Comparison of ENCODE assay signal across 22 cellular contexts in the genomic region with DNA sequence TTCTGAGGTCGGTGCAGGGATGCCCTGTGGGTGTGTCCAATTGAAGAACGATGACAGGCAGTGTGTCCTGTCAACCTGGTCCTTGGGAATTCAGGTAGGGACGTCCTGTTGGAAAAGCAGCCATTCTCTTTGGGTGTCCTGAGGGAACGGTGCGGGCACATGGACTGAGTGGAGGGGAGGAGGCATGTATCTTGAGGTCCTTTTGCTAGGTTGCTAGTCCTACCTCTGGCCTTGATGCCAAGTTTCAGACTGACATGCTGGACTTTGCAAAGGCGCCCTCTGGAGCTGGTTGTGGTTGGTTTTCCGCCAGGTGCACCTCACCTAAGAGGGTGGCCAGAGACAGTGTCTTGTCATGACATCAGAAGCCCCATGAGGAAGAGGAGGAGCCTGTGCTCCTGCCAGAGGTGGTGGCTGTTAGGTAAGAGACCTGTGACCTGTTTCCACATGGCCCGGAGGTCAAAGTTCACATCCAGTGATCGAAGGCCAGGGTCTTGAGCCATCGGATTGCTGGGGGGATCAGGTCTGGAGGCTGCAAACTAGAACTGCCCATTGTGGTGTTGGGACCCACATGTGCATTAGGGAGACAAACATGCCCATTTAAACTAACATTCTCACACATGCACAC.
DNase-seq lines count a peak whose midpoint lies in the region; ATAC-seq, FAIRE-seq and TF ChIP-seq lines count a peak whose summit lies in the region.
"Had no signal": no experiment of that assay in that cellular context is flagged by ENCODE, and none has a peak within 500 bp of the region (broad histone marks: within the 10 kb centered on the region; RNA-seq: fewer than 3 reads in every experiment).

No MANE protein-coding gene starts in this region.

- no peak overlapping the region for H3K4me2 ChIP-seq in BLaER1 treated with 17β-estradiol and CSF1 and Interleukin-3, amounts not matched to agents 10 nM and 100 nM
- no peak overlapping the region for H3K4me2 ChIP-seq in HepG2 (ENCODE audit: low read depth, low read length)

- H3K36me3 Mint-ChIP-seq in progenitor cell of endocrine pancreas (ENCODE audit: insufficient read depth): peaks cover 99% of the 10 kb centered on the region

- TF ChIP-seq CTCF in RWPE2 (IDR thresholded peaks at IDR 0.05; ENCODE audit: poor library complexity, severe bottlenecking) (no peak), HepG2 (CRISPR knock-in tag; IDR thresholded peaks at IDR 0.05) (no peak), progenitor cell of endocrine pancreas (IDR thresholded peaks at IDR 0.05; ENCODE audit: unreplicated experiment) (no peak)

- H4K20me1 ChIP-seq in BLaER1 treated with 17β-estradiol and CSF1 and Interleukin-3, amounts not matched to agents 10 nM and 100 nM: no peaks in the 10 kb centered on the region
- H4K20me1 ChIP-seq in HepG2 (ENCODE audit: insufficient read depth, low read length): no peaks in the 10 kb centered on the region; the same call in 1 of the 2 replicates

- TF ChIP-seq RAD21 in HepG2 (CRISPR knock-in tag; IDR thresholded peaks at IDR 0.05): no peak

- H2AFZ ChIP-seq in HepG2 (ENCODE audit: low read length): no peak overlapping the region

- no peaks in the 10 kb centered on the region for H3K4me1 Mint-ChIP-seq in progenitor cell of endocrine pancreas (ENCODE audit: low read depth)

- in situ Hi-C loops in HepG2 (cut with HindIII; ENCODE audit: extremely low pct_ligation_motif_present, low pct_unique_long_range_greater_than_20kb): no loop called here

- ATAC-seq in RWPE2 (ENCODE audit: low read depth) (no peak), HepG2 (no peak), HG03432 (IDR thresholded peaks at IDR 0.05; ENCODE audit: unreplicated experiment) (no peak), SK-N-SH treated with all-trans-retinoic acid at 6 μM for 48 hours (no peak), HG03571 (IDR thresholded peaks at IDR 0.05; ENCODE audit: unreplicated experiment) (no peak)
- ATAC-seq: stimulated activated naive CD8-positive, alpha-beta T cell treated with anti-CD3 and anti-CD28 coated beads, Interleukin-15, Interleukin-2, amounts not matched to agents 100 U/mL and 50 U/mL, for 24 hours had no signal

- peak overlapping the region; percentile 3 for H3K4me3 Mint-ChIP-seq in progenitor cell of endocrine pancreas (ENCODE audit: low read depth)
- H3K4me3 Mint-ChIP-seq: CD4-positive, alpha-beta T cell had no signal

- H3K27me3 ChIP-seq in BLaER1 treated with 17β-estradiol and CSF1 and Interleukin-3, amounts not matched to agents 10 nM and 100 nM: no peaks in the 10 kb centered on the region
- H3K27me3 ChIP-seq in RWPE2 (ENCODE audit: insufficient read depth, poor library complexity, severe bottlenecking): no peaks in the 10 kb centered on the region
- no peaks in the 10 kb centered on the region for H3K27me3 ChIP-seq in HepG2 (ENCODE audit: control insufficient read depth in 1 of 2, insufficient read depth in 2 of 2, low read length in 2 of 2)
- H3K27me3 ChIP-seq: upper lobe of left lung had no signal

- H3K27me3 Mint-ChIP-seq in progenitor cell of endocrine pancreas: no peaks in the 10 kb centered on the region
- H3K27me3 Mint-ChIP-seq: CD4-positive, alpha-beta T cell had no signal

- 77% methylated on average over 7 of the region's 10 CpGs for WGBS in HepG2 (ENCODE audit: low lambda C conversion rate)

- H3K9me3 Mint-ChIP-seq in progenitor cell of endocrine pancreas (ENCODE audit: low read depth): peaks cover 79% of the 10 kb centered on the region

- BruUV-seq in HepG2 (replicated peaks; lab: Mats Ljungman, UMichigan): no TSS peak

- H3K4me3 ChIP-seq in BLaER1 treated with 17β-estradiol and CSF1 and Interleukin-3, amounts not matched to agents 10 nM and 100 nM: peak overlapping the region in 8 of 10 experiments; percentile 26 to 55 (median 32); a peak in 12 of 20 replicates
- H3K4me3 ChIP-seq in RWPE2 (ENCODE audit: severe bottlenecking) (no peak overlapping the region), HepG2 (replicated peaks in 1 of 3; ENCODE audit: insufficient read depth in 1 of 3, low read depth in 2 of 3, low read length in 3 of 3) (no peak overlapping the region)
- H3K4me3 ChIP-seq: upper lobe of left lung had no signal

- DNase-seq in RWPE2 (ENCODE audit: low spot score): peak; percentile 49
- DNase-seq in HepG2 (ENCODE audit: low spot score): no peak
- no peak for DNase-seq in progenitor cell of endocrine pancreas (ENCODE audit: low spot score, unreplicated experiment)
- DNase-seq: activated CD4-positive, alpha-beta T cell treated with anti-CD3 and anti-CD28 coated beads, Interleukin-2, amount 50 U/mL, for 1 hour; activated naive CD4-positive, alpha-beta T cell; activated T-cell treated with anti-CD3 and anti-CD28 coated beads for 4 hours; amygdala; dermis blood vessel endothelial cell; GDM1; NCI-H146; NCI-H524 treated with DMSO at 0.1 percent for 48 hours; stimulated activated CD4-positive, alpha-beta T cell treated with anti-CD3 and anti-CD28 coated beads, Interleukin-4, amount 100 ng/mL, for 24 hours; stimulated activated naive CD8-positive, alpha-beta T cell treated with anti-CD3 and anti-CD28 coated beads, Interleukin-15, Interleukin-2, amounts not matched to agents 100 U/mL and 50 U/mL, for 24 hours; WERI-Rb-1 had no signal

- POLR2A ChIA-PET in HepG2 (lab: Yijun Ruan, JAX): no interaction called here

- CTCF ChIA-PET in HepG2 (lab: Yijun Ruan, JAX; ENCODE audit: low intra/inter-chr PET ratio, low total read pairs): no interaction called here

- H3K4me1 ChIP-seq in BLaER1 treated with 17β-estradiol and CSF1 and Interleukin-3, amounts not matched to agents 10 nM and 100 nM: no peaks in the 10 kb centered on the region
- H3K4me1 ChIP-seq in RWPE2 (ENCODE audit: insufficient read depth, poor library complexity, severe bottlenecking) (no peaks in the 10 kb centered on the region), HepG2 (ENCODE audit: insufficient read depth, low read length) (no peaks in the 10 kb centered on the region)
- H3K4me1 ChIP-seq: upper lobe of left lung had no signal

- H3K27ac ChIP-seq in BLaER1 treated with 17β-estradiol and CSF1 and Interleukin-3, amounts not matched to agents 10 nM and 100 nM: no peak overlapping the region
- H3K27ac ChIP-seq in RWPE2 (ENCODE audit: poor library complexity, severe bottlenecking) (no peak overlapping the region), HepG2 (ENCODE audit: extremely low read length, insufficient read depth, low read length) (no peak overlapping the region)
- H3K27ac ChIP-seq: upper lobe of left lung, WERI-Rb-1 had no signal

- H3K79me2 ChIP-seq in HepG2 (ENCODE audit: insufficient read depth, low read length): no peaks in the 10 kb centered on the region

- peaks cover 100% of the 10 kb centered on the region in 11 experiments for H3K9me3 ChIP-seq in BLaER1 treated with 17β-estradiol and CSF1 and Interleukin-3, amounts not matched to agents 10 nM and 100 nM (replicated peaks in 1 of 11)
- H3K9me3 ChIP-seq in RWPE2 (ENCODE audit: severe bottlenecking) (peaks cover 83% of the 10 kb centered on the region), HepG2 (ENCODE audit: low read length) (peaks cover 100% of the 10 kb centered on the region)

- no peak for TF ChIP-seq POLR2A in HepG2 (IDR thresholded peaks at IDR 0.05; ENCODE audit: insufficient read depth in 1 of 2, low read depth in 2 of 2, low read length in 2 of 2)

- no peak for FAIRE-seq in HepG2 (lab: Jason Lieb, UNC)
- FAIRE-seq: H54, RCC 7860 had no signal

- H3K9ac ChIP-seq in BLaER1 treated with 17β-estradiol and CSF1 and Interleukin-3, amounts not matched to agents 10 nM and 100 nM: no peak overlapping the region
- no peak overlapping the region for H3K9ac ChIP-seq in HepG2 (ENCODE audit: insufficient read depth, low read depth, low read length)

- peaks cover 100% of the 10 kb centered on the region in 11 experiments for H3K36me3 ChIP-seq in BLaER1 treated with 17β-estradiol and CSF1 and Interleukin-3, amounts not matched to agents 10 nM and 100 nM
- peaks cover 97% of the 10 kb centered on the region for H3K36me3 ChIP-seq in RWPE2 (ENCODE audit: low read depth)
- H3K36me3 ChIP-seq in HepG2 (replicated peaks in 1 of 2; ENCODE audit: control insufficient read depth in 1 of 2, insufficient read depth in 2 of 2, low read length in 2 of 2): peaks cover 48 to 99% of the 10 kb centered on the region in 2 experiments

- TF ChIP-seq EP300 in HepG2 (IDR thresholded peaks at IDR 0.05; ENCODE audit: low read depth in 2 of 2, low read length in 2 of 2) (no peak), HepG2 (CRISPR knock-in tag; IDR thresholded peaks at IDR 0.05; ENCODE audit: borderline replicate concordance) (no peak)

- intact Hi-C loops in HepG2 (cut with micrococcal nuclease; ENCODE audit: unreplicated experiment): no loop called here

- H3K27ac Mint-ChIP-seq in progenitor cell of endocrine pancreas: peak overlapping the region; percentile 63
- H3K27ac Mint-ChIP-seq: CD4-positive, alpha-beta T cell had no signal

TF ChIP-seq in HepG2, 621 proteins besides CTCF, POLR2A, EP300 and RAD21:
- TF ChIP-seq, protein P1, sequence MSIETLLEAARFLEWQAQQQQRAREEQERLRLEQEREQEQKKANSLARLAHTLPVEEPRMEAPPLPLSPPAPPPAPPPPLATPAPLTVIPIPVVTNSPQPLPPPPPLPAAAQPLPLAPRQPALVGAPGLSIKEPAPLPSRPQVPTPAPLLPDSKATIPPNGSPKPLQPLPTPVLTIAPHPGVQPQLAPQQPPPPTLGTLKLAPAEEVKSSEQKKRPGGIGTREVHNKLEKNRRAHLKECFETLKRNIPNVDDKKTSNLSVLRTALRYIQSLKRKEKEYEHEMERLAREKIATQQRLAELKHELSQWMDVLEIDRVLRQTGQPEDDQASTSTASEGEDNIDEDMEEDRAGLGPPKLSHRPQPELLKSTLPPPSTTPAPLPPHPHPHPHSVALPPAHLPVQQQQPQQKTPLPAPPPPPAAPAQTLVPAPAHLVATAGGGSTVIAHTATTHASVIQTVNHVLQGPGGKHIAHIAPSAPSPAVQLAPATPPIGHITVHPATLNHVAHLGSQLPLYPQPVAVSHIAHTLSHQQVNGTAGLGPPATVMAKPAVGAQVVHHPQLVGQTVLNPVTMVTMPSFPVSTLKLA (IDR thresholded peaks at IDR 0.05): 0 out of 2 replicates have a peak, but pooled peaks have one; percentile 6
- no peak for TF ChIP-seq ZNF674 (CRISPR knock-in tag; IDR thresholded peaks at IDR 0.05; ENCODE audit: low read depth)
TF ChIP-seq in HepG2: peak in this region for 1.

TF ChIP-seq in SK-N-SH treated with all-trans-retinoic acid at 6 μM for 48 hours, 23 proteins besides CTCF, POLR2A, EP300 and RAD21 (continues in another document):
- no peak for TF ChIP-seq PPARA (CRISPR knock-in tag; IDR thresholded peaks at IDR 0.05; ENCODE audit: borderline replicate concordance)

Comparison
In these comparisons a context has a peak if more than half of its experiments do, and no peak if none do; other contexts are left out.
1. H3K4me3 ChIP-seq: peak in BLaER1 treated with 17β-estradiol and CSF1 and Interleukin-3, amounts not matched to agents 10 nM and 100 nM (8 of 10); none in RWPE2 (single experiment) and HepG2 (0 of 3).